ENCODE assay signal across 12 cellular contexts in the genomic region with DNA sequence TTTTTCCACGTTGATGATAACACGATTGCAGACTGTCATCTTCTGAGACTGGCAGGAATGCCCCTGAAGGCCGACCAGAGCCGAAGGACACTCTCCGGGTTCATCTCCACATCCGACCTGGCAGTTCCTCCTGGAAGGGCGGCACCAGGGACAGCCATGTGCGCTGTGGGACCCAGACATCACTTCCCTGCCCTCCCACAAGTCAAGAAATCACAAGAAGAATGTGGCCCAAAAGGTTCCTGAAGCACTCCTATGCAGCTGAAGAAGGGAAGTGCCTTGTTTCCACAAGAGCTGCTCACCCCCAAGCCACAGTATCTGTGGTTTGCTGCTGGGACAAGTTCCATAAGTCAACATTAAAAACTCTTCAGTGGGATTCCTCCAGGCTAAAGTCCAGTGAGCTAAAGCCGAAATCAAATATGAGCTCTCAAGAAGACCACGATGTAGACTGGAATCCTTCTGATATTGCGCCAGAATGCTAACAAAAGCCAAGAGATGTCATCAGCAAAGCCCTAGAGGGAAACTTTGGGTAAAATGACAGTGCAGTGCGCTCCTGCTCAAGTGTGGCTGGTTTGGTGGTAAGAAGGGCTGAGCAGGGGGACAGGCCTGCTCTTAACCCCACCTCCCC. TPM values are rescaled to one million over a fixed set of nuclear protein-coding genes. Genes with fewer than 3 reads are reported as not detected.
A peak's percentile ranks its signal among the peaks of the same experiment; 100 is the strongest.
DNase-seq lines count a peak whose midpoint lies in the region; ATAC-seq, FAIRE-seq and TF ChIP-seq lines count a peak whose summit lies in the region.
"Had no signal": no experiment of that assay in that cellular context is flagged by ENCODE, and none has a peak within 500 bp of the region (broad histone marks: within the 10 kb centered on the region; RNA-seq: fewer than 3 reads in every experiment).

No MANE protein-coding gene starts in this region.

- intact Hi-C loops in left ventricle myocardium inferior (cut with micrococcal nuclease): no loop called here
- intact Hi-C loops in heart right ventricle (cut with DNase I): loop anchor here in 1 of 10 donors (10.0 kb wide), 1 partner anchor 61 kb away; no protein-coding TSS in a partner anchor

- TF ChIP-seq CTCF in left ventricle myocardium inferior (IDR thresholded peaks at IDR 0.05; ENCODE audit: borderline replicate concordance): no peak
- no peak for TF ChIP-seq CTCF in heart right ventricle (IDR thresholded peaks at IDR 0.05)
- no peak for TF ChIP-seq CTCF in bronchial epithelial cell (IDR thresholded peaks at IDR 0.05; ENCODE audit: insufficient read depth, low read length, severe bottlenecking)

- peaks cover 73% of the 10 kb centered on the region for H3K4me1 ChIP-seq in left ventricle myocardium inferior
- H3K4me1 ChIP-seq in heart right ventricle: peaks cover 3 to 79% (median 54%) of the 10 kb centered on the region in 9 donors
- H3K4me1 ChIP-seq in mucosa of stomach (ENCODE audit: control insufficient read depth, insufficient read depth, low read length): peaks cover 67% of the 10 kb centered on the region

- H3K36me3 ChIP-seq in left ventricle myocardium inferior: no peaks in the 10 kb centered on the region
- H3K36me3 ChIP-seq in heart right ventricle: no peaks in the 10 kb centered on the region
- no peaks in the 10 kb centered on the region for H3K36me3 ChIP-seq in bronchial epithelial cell (ENCODE audit: control insufficient read depth, insufficient read depth, low read length)
- peaks cover 5% of the 10 kb centered on the region for H3K36me3 ChIP-seq in mucosa of stomach (ENCODE audit: control insufficient read depth, insufficient read depth, low read length)

- FAIRE-seq in bronchial epithelial cell (lab: Jason Lieb, UNC): peak; percentile 82

- 70 to 71% methylated on average over 12 of the region's 12 CpGs for WGBS in heart right ventricle, 2 donors

- H3K4me3 ChIP-seq in left ventricle myocardium inferior (no peak overlapping the region), heart right ventricle (peak overlapping the region in 1 of 10 donors; percentile 35), bronchial epithelial cell (ENCODE audit: low read depth, low read length) (no peak overlapping the region), mucosa of stomach (ENCODE audit: low read length) (peak overlapping the region; percentile 44)

- H3K9me3 ChIP-seq in left ventricle myocardium inferior (replicated peaks) (peaks cover 6% of the 10 kb centered on the region), heart right ventricle (peaks cover 0 to 7% (median 0%) of the 10 kb centered on the region in 11 donors), mucosa of stomach (ENCODE audit: control insufficient read depth, low read length) (no peaks in the 10 kb centered on the region)

- ATAC-seq in heart right ventricle (no peak), GM18870 (IDR thresholded peaks at IDR 0.05; ENCODE audit: unreplicated experiment) (no peak)
- ATAC-seq: stimulated activated naive CD8-positive, alpha-beta T cell treated with anti-CD3 and anti-CD28 coated beads, Interleukin-15, Interleukin-2, amounts not matched to agents 100 U/mL and 50 U/mL, for 24 hours had no signal

- DNase-seq in left ventricle myocardium inferior (no peak), heart right ventricle (no peak), bronchial epithelial cell (ENCODE audit: low read depth) (peak; percentile 42), RPMI8226 (no peak), islet precursor cell (no peak)
- DNase-seq in stimulated activated CD4-positive, alpha-beta T cell treated with anti-CD3 and anti-CD28 coated beads, Interleukin-15, amount 100 ng/mL, for 24 hours: no peak
- DNase-seq: activated naive CD8-positive, alpha-beta T cell treated with anti-CD3 and anti-CD28 coated beads for 36 hours; H7; NCI-H510A; stimulated activated naive CD8-positive, alpha-beta T cell treated with anti-CD3 and anti-CD28 coated beads, Interleukin-15, Interleukin-2, amounts not matched to agents 100 U/mL and 50 U/mL, for 24 hours had no signal

- H3K27ac ChIP-seq in left ventricle myocardium inferior (replicated peaks) (peak overlapping the region; percentile 80), heart right ventricle (peak overlapping the region in 2 of 10 donors; percentile 71 to 91)

- H3K27me3 ChIP-seq in left ventricle myocardium inferior (ENCODE audit: low read depth): no peaks in the 10 kb centered on the region
- no peaks in the 10 kb centered on the region for H3K27me3 ChIP-seq in heart right ventricle
- H3K27me3 ChIP-seq in bronchial epithelial cell (ENCODE audit: control insufficient read depth, insufficient read depth, low read length): no peaks in the 10 kb centered on the region
- no peaks in the 10 kb centered on the region for H3K27me3 ChIP-seq in mucosa of stomach (ENCODE audit: control insufficient read depth, insufficient read depth, low read length)

- H3K9ac ChIP-seq in mucosa of stomach (ENCODE audit: low read length): peak overlapping the region; percentile 71

RNA-seq across cellular contexts. Expression of gene PACSIN2, which starts 21.2 kb away (rescaled TPM):
- total RNA-seq in left ventricle myocardium inferior (64.8 TPM), heart right ventricle (10 to 100 TPM; 45.0 to 69.7 (median 57.8) TPM), bronchial epithelial cell (49.8 and 68.9 TPM in 2 replicates)
- polyA plus RNA-seq in heart right ventricle: 10 to 100 TPM; 24.3 to 41.7 TPM
